In the genomic region with DNA sequence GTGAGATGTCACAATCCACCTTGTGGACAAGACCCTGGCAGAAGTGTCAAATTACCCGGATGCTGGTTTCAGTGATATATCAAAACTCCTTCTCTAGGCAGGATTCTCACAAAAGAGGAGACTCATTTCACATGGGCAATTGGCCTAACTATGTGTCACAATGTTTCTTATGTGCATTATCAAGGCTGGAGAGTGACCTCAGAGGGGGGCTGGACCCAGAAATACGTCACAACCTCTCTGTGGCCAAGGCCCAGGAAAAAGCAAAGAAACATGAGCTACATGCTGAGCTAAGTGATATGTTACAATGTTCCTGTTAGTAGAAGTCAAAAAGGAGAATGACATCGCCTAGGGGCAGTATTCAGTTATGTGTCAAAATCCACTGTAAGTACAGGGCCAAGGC, we compare ENCODE assay signal across 19 cellular contexts.
"Had no signal": no experiment of that assay in that cellular context is flagged by ENCODE, and none has a peak within 500 bp of the region (broad histone marks: within the 10 kb centered on the region; RNA-seq: fewer than 3 reads in every experiment).

No MANE protein-coding gene starts in this region.

- H3K36me3 Mint-ChIP-seq: natural killer cell; neural progenitor cell; stimulated activated effector memory CD8-positive, alpha-beta T cell treated with anti-CD3 and anti-CD28 coated beads, Interleukin-12 subunit alpha, Interleukin-12 subunit beta, amount 100 ng/mL, for 72 hours had no signal

- H3K4me1 ChIP-seq: colonic mucosa, esophagus squamous epithelium, heart left ventricle, neural progenitor cell, right atrium auricular region, transverse colon had no signal

- H3K36me3 ChIP-seq: colonic mucosa, esophagus squamous epithelium, heart left ventricle, neural progenitor cell, ovary, right atrium auricular region, thoracic aorta, transverse colon had no signal

- H3K9ac ChIP-seq: neural progenitor cell had no signal

- H3K4me3 Mint-ChIP-seq: natural killer cell; neural progenitor cell; stimulated activated effector memory CD8-positive, alpha-beta T cell treated with anti-CD3 and anti-CD28 coated beads, Interleukin-12 subunit alpha, Interleukin-12 subunit beta, amount 100 ng/mL, for 72 hours; stimulated activated naive CD8-positive, alpha-beta T cell treated with anti-CD3 and anti-CD28 coated beads, Interleukin-15, Interleukin-2, amounts not matched to agents 100 ng/mL and 50 ng/mL, for 24 hours had no signal

- H3K4me3 ChIP-seq: colonic mucosa, esophagus squamous epithelium, heart left ventricle, mucosa of descending colon, neural progenitor cell, ovary, right atrium auricular region, thoracic aorta, transverse colon had no signal

- H3K27me3 ChIP-seq: colonic mucosa, esophagus squamous epithelium, heart left ventricle, neural progenitor cell, ovary, right atrium auricular region, transverse colon had no signal

- H3K9me3 Mint-ChIP-seq: natural killer cell; neural progenitor cell; stimulated activated effector memory CD8-positive, alpha-beta T cell treated with anti-CD3 and anti-CD28 coated beads, Interleukin-12 subunit alpha, Interleukin-12 subunit beta, amount 100 ng/mL, for 72 hours; stimulated activated naive CD8-positive, alpha-beta T cell treated with anti-CD3 and anti-CD28 coated beads, Interleukin-15, Interleukin-2, amounts not matched to agents 100 ng/mL and 50 ng/mL, for 24 hours had no signal

- H3K27me3 Mint-ChIP-seq: stimulated activated naive CD8-positive, alpha-beta T cell treated with anti-CD3 and anti-CD28 coated beads, Interleukin-15, Interleukin-2, amounts not matched to agents 100 ng/mL and 50 ng/mL, for 24 hours had no signal

- H3K4me2 ChIP-seq: neural progenitor cell had no signal

- H3K4me1 Mint-ChIP-seq: natural killer cell; neural progenitor cell; stimulated activated effector memory CD8-positive, alpha-beta T cell treated with anti-CD3 and anti-CD28 coated beads, Interleukin-12 subunit alpha, Interleukin-12 subunit beta, amount 100 ng/mL, for 72 hours had no signal

- ATAC-seq: heart left ventricle; left colon; mucosa of descending colon; natural killer cell; stimulated activated effector memory CD8-positive, alpha-beta T cell treated with anti-CD3 and anti-CD28 coated beads, Interleukin-12 subunit alpha, Interleukin-12 subunit beta, amount 100 ng/mL, for 72 hours had no signal

- H3K9me3 ChIP-seq: colonic mucosa, esophagus squamous epithelium, heart left ventricle, mucosa of descending colon, ovary, right atrium auricular region, thoracic aorta, transverse colon had no signal

- H3K27ac ChIP-seq: colonic mucosa, esophagus squamous epithelium, heart left ventricle, neural progenitor cell, ovary, right atrium auricular region, thoracic aorta, transverse colon had no signal

- DNase-seq: colonic mucosa; dermis blood vessel endothelial cell; esophagus squamous epithelium; heart left ventricle; hippocampal formation; left colon; mammary epithelial cell; mucosa of descending colon; natural killer cell; nucleus accumbens; ovary; stimulated activated CD4-positive, alpha-beta T cell treated with anti-CD3 and anti-CD28 coated beads, Interleukin-4, amount 100 ng/mL, for 1 hour; stimulated activated CD8-positive, alpha-beta memory T cell treated with anti-CD3 and anti-CD28 coated beads, Interleukin-4, amount 100 ng/mL, for 48 hours; transverse colon had no signal

- H2AFZ ChIP-seq: neural progenitor cell had no signal
